ENCODE assay signal across 9 cellular contexts in genomic region chr7:92698237-92698841, GRCh38.
A peak's percentile ranks its signal among the peaks of the same experiment; 100 is the strongest.
DNase-seq lines count a peak whose midpoint lies in the region; ATAC-seq and TF ChIP-seq lines count a peak whose summit lies in the region.
"Had no signal": no experiment of that assay in that cellular context is flagged by ENCODE, and none has a peak within 500 bp of the region (broad histone marks: within the 10 kb centered on the region; RNA-seq: fewer than 3 reads in every experiment).

No MANE protein-coding gene starts in this region.

- no peak for TF ChIP-seq POLR2A in prostate gland (IDR thresholded peaks at IDR 0.05)

- H3K27me3 ChIP-seq in prostate gland (replicated peaks; ENCODE audit: insufficient read depth): no peaks in the 10 kb centered on the region

- H3K27ac Mint-ChIP-seq in Calu3 (ENCODE audit: unreplicated experiment): peak overlapping the region; percentile 94

- no peaks in the 10 kb centered on the region for H3K27me3 Mint-ChIP-seq in Calu3 (ENCODE audit: unreplicated experiment)

- no TSS peak for BruUV-seq in Calu3 (replicated peaks; lab: Mats Ljungman, UMichigan)

- no peak overlapping the region for H3K27ac ChIP-seq in prostate gland

- no peaks in the 10 kb centered on the region for H3K4me1 ChIP-seq in prostate gland (replicated peaks)

- WGBS in prostate gland: 26% methylated on average over 12 of the region's 12 CpGs

- peak; percentile 74 for DNase-seq in Calu3
- peak; percentile 72 for DNase-seq in SW480 (ENCODE audit: low spot score)
- peak; percentile 92 for DNase-seq in glomerular visceral epithelial cell (ENCODE audit: extremely low spot score)
- peak; percentile 23 for DNase-seq in prostate gland (ENCODE audit: low spot score)
- no peak for DNase-seq in 8988T
- DNase-seq in OCI-M1 (lab: John Stamatoyannopoulos, UW): no peak

- no peak for TF ChIP-seq CTCF in Calu3 (IDR thresholded peaks at IDR 0.05; ENCODE audit: unreplicated experiment)
- TF ChIP-seq CTCF in prostate gland (IDR thresholded peaks at IDR 0.05): no peak

- CTCF ChIA-PET in Calu3 (lab: Charles Lee): interaction anchor here (0.6 to 1.6 kb wide), 6 partner anchors 11 to 1274 kb away, joined by 3 to 5 read pairs (median 5); partner anchors contain the start of gene CDK6

- peaks cover 56% of the 10 kb centered on the region for H3K4me1 Mint-ChIP-seq in Calu3 (ENCODE audit: low read depth, unreplicated experiment)

- H3K9me3 Mint-ChIP-seq in Calu3 (ENCODE audit: low read depth, unreplicated experiment): no peaks in the 10 kb centered on the region

- H3K36me3 ChIP-seq in prostate gland: no peaks in the 10 kb centered on the region

- intact Hi-C loops in Calu3 (cut with micrococcal nuclease; ENCODE audit: unreplicated experiment) (loop anchor here (2.0 to 5.0 kb wide), 3 partner anchors 49 to 136 kb away; no protein-coding TSS in a partner anchor), prostate gland (cut with DNase I) (no loop called here)

- H3K4me3 Mint-ChIP-seq in Calu3 (ENCODE audit: low read depth, unreplicated experiment): peak overlapping the region; percentile 54

- H3K9me3 ChIP-seq in prostate gland: no peaks in the 10 kb centered on the region

- no peak overlapping the region for H3K4me3 ChIP-seq in prostate gland
- H3K4me3 ChIP-seq: GM12878 had no signal

- H3K36me3 Mint-ChIP-seq in Calu3 (ENCODE audit: insufficient read depth, unreplicated experiment): peaks cover 37% of the 10 kb centered on the region

- no peak for ATAC-seq in GM18873 (IDR thresholded peaks at IDR 0.05; ENCODE audit: low FRiP score, unreplicated experiment)
- no peak for ATAC-seq in HG02970 (IDR thresholded peaks at IDR 0.05; ENCODE audit: low FRiP score, unreplicated experiment)
- ATAC-seq: GM12878 had no signal

Comparison
In these comparisons a context has a peak if more than half of its experiments do, and no peak if none do; other contexts are left out.
1. DNase-seq: peak in Calu3 (single experiment), SW480 (single experiment), glomerular visceral epithelial cell (single experiment) and prostate gland (single experiment); none in 8988T (single experiment) and OCI-M1 (single experiment).